ENCODE assay signal across 14 cellular contexts in genomic region chr12:30461011-30461670, GRCh38.
DNase-seq lines count a peak whose midpoint lies in the region; ATAC-seq and TF ChIP-seq lines count a peak whose summit lies in the region.
"Had no signal": no experiment of that assay in that cellular context is flagged by ENCODE, and none has a peak within 500 bp of the region (broad histone marks: within the 10 kb centered on the region; RNA-seq: fewer than 3 reads in every experiment).

No MANE protein-coding gene starts in this region.

- H3K9me3 Mint-ChIP-seq in neural progenitor cell, result peaks cover 2% of the 10 kb centered on the region
- H3K9me3 Mint-ChIP-seq: GM23338 had no signal

- TF ChIP-seq CTCF in choroid plexus epithelial cell (conservative IDR thresholded peaks at IDR 0.05; ENCODE audit: low read depth, low read length), result no peak
- TF ChIP-seq CTCF in neural progenitor cell (IDR thresholded peaks at IDR 0.05), result no peak
- TF ChIP-seq CTCF in GM10266 (IDR thresholded peaks at IDR 0.05; ENCODE audit: control insufficient read depth, insufficient read depth, low read depth, missing control alignments), result no peak

- H4K20me1 ChIP-seq in neural progenitor cell (ENCODE audit: low read depth), result no peaks in the 10 kb centered on the region

- no peaks in the 10 kb centered on the region for H3K9me3 ChIP-seq in neural progenitor cell (ENCODE audit: low read depth)

- in situ Hi-C loops in ACHN (cut with HindIII; ENCODE audit: low pct_ligation_motif_present, low pct_unique_long_range_greater_than_20kb, low sequenced_read_pairs), result no loop called here

- H3K4me3 ChIP-seq in choroid plexus epithelial cell (ENCODE audit: low read depth, low read length) (no peak overlapping the region), neural progenitor cell (no peak overlapping the region)
- H3K4me3 ChIP-seq: GM23338 had no signal

- no peaks in the 10 kb centered on the region for H3K79me2 ChIP-seq in neural progenitor cell (ENCODE audit: low read depth)

- DNase-seq in NCI-H82 (lab: John Stamatoyannopoulos, UW) (peak; percentile 5), NCI-H82 treated with DMSO at 0.1 percent for 48 hours (lab: John Stamatoyannopoulos, UW; ENCODE audit: unreplicated experiment) (no peak), choroid plexus epithelial cell (ENCODE audit: low read depth) (peak; percentile 22), neural progenitor cell (ENCODE audit: low spot score) (peak; percentile 17), GM10266 (ENCODE audit: extremely low spot score) (no peak), ACHN (no peak)
- DNase-seq: C1 segment of cervical spinal cord; Calu3; CD4-positive, alpha-beta T cell; DMS 273 treated with DMSO at 0.1 percent for 48 hours; H7 had no signal

- H3K36me3 ChIP-seq in neural progenitor cell, result no peaks in the 10 kb centered on the region

- H3K4me2 ChIP-seq in neural progenitor cell, result no peak overlapping the region
- H3K4me2 ChIP-seq: GM23338 had no signal

- peaks cover 10% of the 10 kb centered on the region for H3K4me1 ChIP-seq in neural progenitor cell

- peak overlapping the region; percentile 36 for H3K27ac Mint-ChIP-seq in neural progenitor cell
- H3K27ac Mint-ChIP-seq: B cell; CD4-positive, alpha-beta T cell; GM23338 had no signal

- no peak overlapping the region for H3K9ac ChIP-seq in neural progenitor cell

- H3K27ac ChIP-seq in neural progenitor cell, result no peak overlapping the region

- H3K4me3 Mint-ChIP-seq in neural progenitor cell, result no peak overlapping the region
- H3K4me3 Mint-ChIP-seq: B cell; CD4-positive, alpha-beta T cell; GM23338 had no signal

- no peak for ATAC-seq in HG03521 (IDR thresholded peaks at IDR 0.05; ENCODE audit: unreplicated experiment)
- ATAC-seq: GM23338 had no signal

- H3F3A ChIP-seq in neural progenitor cell (ENCODE audit: low read depth), result no peaks in the 10 kb centered on the region

- no peak overlapping the region for H2AFZ ChIP-seq in neural progenitor cell (replicated peaks)
- H2AFZ ChIP-seq: GM23338 had no signal

- no peaks in the 10 kb centered on the region for H3K27me3 Mint-ChIP-seq in neural progenitor cell (ENCODE audit: insufficient read depth, low read depth)
- H3K27me3 Mint-ChIP-seq: B cell; CD4-positive, alpha-beta T cell had no signal

- no peaks in the 10 kb centered on the region for H3K36me3 Mint-ChIP-seq in neural progenitor cell

- H3K4me1 Mint-ChIP-seq in neural progenitor cell, result peaks cover 8% of the 10 kb centered on the region
- H3K4me1 Mint-ChIP-seq: B cell, GM23338 had no signal

- H3K27me3 ChIP-seq in neural progenitor cell, result no peaks in the 10 kb centered on the region

Comparison
In these comparisons a context has a peak if more than half of its experiments do, and no peak if none do; other contexts are left out.
1. DNase-seq: peak in NCI-H82 (single experiment), choroid plexus epithelial cell (single experiment) and neural progenitor cell (single experiment); none in NCI-H82 treated with DMSO at 0.1 percent for 48 hours (single experiment), GM10266 (single experiment) and ACHN (single experiment).